Comparison of ENCODE assay signal across 18 cellular contexts in genomic region chr4:15965325-15965724, GRCh38. TPM values are rescaled to one million over a fixed set of nuclear protein-coding genes. Genes with fewer than 3 reads are reported as not detected.
DNase-seq lines count a peak whose midpoint lies in the region; TF ChIP-seq lines count a peak whose summit lies in the region.
"Had no signal": no experiment of that assay in that cellular context is flagged by ENCODE, and none has a peak within 500 bp of the region (broad histone marks: within the 10 kb centered on the region; RNA-seq: fewer than 3 reads in every experiment).

No MANE protein-coding gene starts in this region.

- H2AK5ac ChIP-seq in H9 (ENCODE audit: insufficient read length, low read length), result no peak overlapping the region
- no peak overlapping the region for H2AK5ac ChIP-seq in trophoblast cell (ENCODE audit: low read length)

- H3K9me3 ChIP-seq in H9 (ENCODE audit: control insufficient read depth, low read depth, low read length) (no peaks in the 10 kb centered on the region), trophoblast cell (ENCODE audit: insufficient read depth, low read depth, low read length) (peaks cover 2% of the 10 kb centered on the region), transverse colon (no peaks in the 10 kb centered on the region), OCI-LY7 (ENCODE audit: low read length) (no peaks in the 10 kb centered on the region)
- H3K9me3 ChIP-seq: BE2C had no signal

- peak overlapping the region; percentile 46 for H4K12ac ChIP-seq in trophoblast cell (ENCODE audit: low read depth, low read length)

- H3T11ph ChIP-seq in H9 (ENCODE audit: low read length), result no peak overlapping the region

- H3K36me3 Mint-ChIP-seq in H9 (ENCODE audit: insufficient read depth in 1 of 3, low read depth in 3 of 3) (peaks cover 19 to 33% (median 27%) of the 10 kb centered on the region in 3 experiments), immature natural killer cell (peaks cover 8 to 21% (median 12%) of the 10 kb centered on the region in 3 donors)
- H3K36me3 Mint-ChIP-seq: CD8-positive, alpha-beta T cell had no signal

- no peak overlapping the region for H2BK20ac ChIP-seq in H9 (ENCODE audit: low read depth, low read length, poor library complexity, severe bottlenecking)

- H2BK5ac ChIP-seq in H9 (ENCODE audit: insufficient read length, low read length), result no peak overlapping the region
- no peak overlapping the region for H2BK5ac ChIP-seq in trophoblast cell (ENCODE audit: low read depth, low read length, poor library complexity)

- peak overlapping the region; percentile 6 for H3K18ac ChIP-seq in H9 (ENCODE audit: insufficient read length, low read depth, low read length)
- H3K18ac ChIP-seq in trophoblast cell (ENCODE audit: low read length), result no peak overlapping the region

- H2BK12ac ChIP-seq in H9 (ENCODE audit: insufficient read length, low read depth, low read length) (no peak overlapping the region), trophoblast cell (ENCODE audit: low read length) (no peak overlapping the region)

- no peak overlapping the region for H3K9ac ChIP-seq in H9 (ENCODE audit: extremely low read depth, insufficient read length, low read length)
- H3K9ac ChIP-seq in trophoblast cell (ENCODE audit: low read length), result no peak overlapping the region

- H3K27ac ChIP-seq in H9 (ENCODE audit: insufficient read length, low read depth, low read length), result no peak overlapping the region
- no peak overlapping the region for H3K27ac ChIP-seq in trophoblast cell (ENCODE audit: low read depth, low read length)
- no peak overlapping the region for H3K27ac ChIP-seq in transverse colon
- H3K27ac ChIP-seq in OCI-LY7 (ENCODE audit: low read depth, low read length, poor library complexity, severe bottlenecking), result no peak overlapping the region
- H3K27ac ChIP-seq: A549, C4-2B had no signal

- H3K14ac ChIP-seq in H9 (ENCODE audit: insufficient read depth, low read length), result no peak overlapping the region
- no peak overlapping the region for H3K14ac ChIP-seq in trophoblast cell (ENCODE audit: low read length)

- H3K23me2 ChIP-seq in H9 (ENCODE audit: insufficient read length, low read depth, low read length, poor library complexity, severe bottlenecking), result no peaks in the 10 kb centered on the region

- H3K23ac ChIP-seq in H9 (ENCODE audit: insufficient read length, low read depth, low read length) (no peak overlapping the region), trophoblast cell (ENCODE audit: low read length) (no peak overlapping the region)

- H3K9me2 ChIP-seq in OCI-LY7 (ENCODE audit: insufficient read depth, low read length), result no peaks in the 10 kb centered on the region

- H4K5ac ChIP-seq in H9 (ENCODE audit: insufficient read length, low read depth, low read length), result no peak overlapping the region

- in situ Hi-C loops in transverse colon (cut with MboI; ENCODE audit: low pct_ligation_motif_present in 1 of 4, low pct_unique_long_range_greater_than_20kb in 1 of 4, low sequenced_read_pairs in 3 of 4), result loop anchor here in 1 of 4 donors (10.0 to 25.0 kb wide), 2 partner anchors 231 to 478 kb away; no protein-coding TSS in a partner anchor

- no peak for TF ChIP-seq EP300 in transverse colon (IDR thresholded peaks at IDR 0.05; ENCODE audit: low read depth)

- H3K56ac ChIP-seq in H9 (ENCODE audit: insufficient read length, low read depth, low read length), result no peak overlapping the region

- no peak overlapping the region for H4K91ac ChIP-seq in H9 (ENCODE audit: insufficient read length, low read depth, low read length)
- H4K91ac ChIP-seq in trophoblast cell (ENCODE audit: low read depth, low read length), result no peak overlapping the region

- H2BK120ac ChIP-seq in H9 (ENCODE audit: low read depth, low read length, poor library complexity, severe bottlenecking), result no peak overlapping the region
- H2BK120ac ChIP-seq in trophoblast cell (ENCODE audit: insufficient read depth, low read length, poor library complexity), result no peak overlapping the region

- peaks cover 3 to 4% of the 10 kb centered on the region in 2 experiments; a peak in 3 of 4 replicates for H3K4me1 Mint-ChIP-seq in H9
- H3K4me1 Mint-ChIP-seq in immature natural killer cell, result peaks cover 46 to 54% of the 10 kb centered on the region in 2 donors

- intact Hi-C loops in transverse colon (cut with DNase I; ENCODE audit: low total_unique reads) (no loop called here), OCI-LY7 (cut with micrococcal nuclease; ENCODE audit: unreplicated experiment) (no loop called here)

- peak; percentile 9 for DNase-seq in CD1c-positive myeloid dendritic cell (ENCODE audit: extremely low spot score)
- DNase-seq in H9, result no peak
- no peak for DNase-seq in immature natural killer cell
- DNase-seq in trophoblast cell, result no peak
- no peak for DNase-seq in transverse colon
- no peak for DNase-seq in OCI-LY7 (ENCODE audit: low spot score)
- DNase-seq in SHP77 (lab: John Stamatoyannopoulos, UW), result no peak
- DNase-seq: BE2C; CD8-positive, alpha-beta T cell; COR-L47; DMS153; HCEC 1CT; HFFc6 had no signal

- H3K27me3 ChIP-seq in H9 (ENCODE audit: insufficient read depth, low read length) (no peaks in the 10 kb centered on the region), trophoblast cell (ENCODE audit: insufficient read depth, low read length) (no peaks in the 10 kb centered on the region), transverse colon (no peaks in the 10 kb centered on the region)
- H3K27me3 ChIP-seq: BE2C had no signal

- CTCF ChIA-PET in OCI-LY7 (lab: Charles Lee; ENCODE audit: unreplicated experiment), result no interaction called here

- H3K27me3 Mint-ChIP-seq in H9 (ENCODE audit: low read depth) (no peaks in the 10 kb centered on the region; the same call in none of the 2 replicates), immature natural killer cell (ENCODE audit: low read depth in 3 of 3) (peaks cover 14 to 25% (median 18%) of the 10 kb centered on the region in 3 donors)

- H2AFZ ChIP-seq in H9 (ENCODE audit: low read length), result no peak overlapping the region
- no peak overlapping the region for H2AFZ ChIP-seq in trophoblast cell (ENCODE audit: insufficient read depth, low read length, poor library complexity)
- no peak overlapping the region for H2AFZ ChIP-seq in OCI-LY7 (ENCODE audit: low read length)

- H3K4me3 ChIP-seq in trophoblast cell (ENCODE audit: low read depth, low read length) (no peak overlapping the region), transverse colon (no peak overlapping the region), OCI-LY7 (ENCODE audit: low read depth, low read length, poor library complexity, severe bottlenecking) (no peak overlapping the region)
- H3K4me3 ChIP-seq: A549 had no signal

- no peak overlapping the region for H3K4ac ChIP-seq in H9 (ENCODE audit: low read depth, low read length)
- H3K4ac ChIP-seq in trophoblast cell (ENCODE audit: low read depth, low read length), result no peak overlapping the region

- POLR2A ChIA-PET in OCI-LY7 (lab: Charles Lee), result no interaction called here

- peaks cover 4 to 11% of the 10 kb centered on the region in 2 experiments; a peak in 3 of 5 replicates for H3K9me3 Mint-ChIP-seq in H9
- H3K9me3 Mint-ChIP-seq in immature natural killer cell, result no peaks in the 10 kb centered on the region
- H3K9me3 Mint-ChIP-seq: CD8-positive, alpha-beta T cell; HFFc6 had no signal

- no peak overlapping the region for H3K27ac Mint-ChIP-seq in H9
- peak overlapping the region in 4 of 6 donors; percentile 52 to 97 (median 74) for H3K27ac Mint-ChIP-seq in immature natural killer cell
- H3K27ac Mint-ChIP-seq: CD8-positive, alpha-beta T cell; HFFc6 had no signal

- H3K4me2 ChIP-seq in H9 (ENCODE audit: insufficient read depth, insufficient read length, low read length) (no peak overlapping the region), trophoblast cell (ENCODE audit: low read length) (no peak overlapping the region), OCI-LY7 (ENCODE audit: low read length) (no peak overlapping the region)
- H3K4me2 ChIP-seq: A549 had no signal

- no TSS peak for BruUV-seq in OCI-LY7 (replicated peaks; lab: Mats Ljungman, UMichigan)

- H3K79me1 ChIP-seq in H9 (ENCODE audit: insufficient read depth, low read depth, low read length, poor library complexity, severe bottlenecking), result no peaks in the 10 kb centered on the region
- no peaks in the 10 kb centered on the region for H3K79me1 ChIP-seq in trophoblast cell (ENCODE audit: low read length)

- no CpG with 5 or more reads among the region's 5 CpGs for WGBS in H9 (ENCODE audit: extremely low coverage, insufficient read length, low lambda C conversion rate)
- WGBS in trophoblast cell (ENCODE audit: extremely low coverage, insufficient coverage, insufficient read length), result no CpG with 5 or more reads among the region's 5 CpGs
- 79 to 83% methylated on average over 5 of the region's 5 CpGs for WGBS in transverse colon (ENCODE audit: low coverage in 1 of 2), 2 donors

- H3K4me1 ChIP-seq in H9 (ENCODE audit: insufficient read depth, low read length) (no peaks in the 10 kb centered on the region; the same call in 1 of the 2 replicates), trophoblast cell (ENCODE audit: control insufficient read depth in 1 of 2, insufficient read depth in 2 of 2, low read length in 2 of 2) (peaks cover 6 to 12% of the 10 kb centered on the region in 2 experiments), transverse colon (peaks cover 0 to 15% (median 7%) of the 10 kb centered on the region in 4 donors), OCI-LY7 (ENCODE audit: insufficient read depth, low read length, poor library complexity, severe bottlenecking) (no peaks in the 10 kb centered on the region)
- H3K4me1 ChIP-seq: A549, BE2C had no signal

- H3K4me3 Mint-ChIP-seq in H9 (no peak overlapping the region), immature natural killer cell (no peak overlapping the region)
- H3K4me3 Mint-ChIP-seq: CD8-positive, alpha-beta T cell; HFFc6 had no signal

- H2BK15ac ChIP-seq in H9 (ENCODE audit: low read depth, low read length), result no peak overlapping the region

- no peaks in the 10 kb centered on the region for H3K79me2 ChIP-seq in H9 (ENCODE audit: insufficient read depth, low read length)
- H3K79me2 ChIP-seq in trophoblast cell (ENCODE audit: control insufficient read depth, insufficient read depth, low read length, poor library complexity), result no peaks in the 10 kb centered on the region
- H3K79me2 ChIP-seq in OCI-LY7 (ENCODE audit: insufficient read depth, low read depth, low read length), result no peaks in the 10 kb centered on the region

- H4K8ac ChIP-seq in H9 (replicated peaks; ENCODE audit: insufficient read length, low read depth, low read length), result no peak overlapping the region
- H4K8ac ChIP-seq in trophoblast cell (ENCODE audit: low read depth, low read length), result no peak overlapping the region

- TF ChIP-seq POLR2A in transverse colon (IDR thresholded peaks at IDR 0.05), result no peak

- H4K20me1 ChIP-seq in H9 (ENCODE audit: control insufficient read depth, insufficient read depth, insufficient read length) (no peaks in the 10 kb centered on the region), OCI-LY7 (ENCODE audit: insufficient read depth, low read length) (no peaks in the 10 kb centered on the region)

- H3K36me3 ChIP-seq in trophoblast cell (ENCODE audit: control insufficient read depth in 1 of 2, insufficient read depth in 2 of 2, low read length in 2 of 2) (peaks cover 0 to 2% of the 10 kb centered on the region in 2 experiments), transverse colon (no peaks in the 10 kb centered on the region), OCI-LY7 (ENCODE audit: insufficient read depth, low read length) (no peaks in the 10 kb centered on the region)
- H3K36me3 ChIP-seq: BE2C had no signal

- TF ChIP-seq CTCF in H9 (conservative IDR thresholded peaks at IDR 0.05) (no peak), transverse colon (IDR thresholded peaks at IDR 0.05) (no peak), OCI-LY7 (conservative IDR thresholded peaks at IDR 0.05; ENCODE audit: low read length) (no peak)

RNA-seq across cellular contexts. Expression of gene FGFBP2, which starts 2.4 kb away (rescaled TPM):
- total RNA-seq in H9 (2021) (not detected in 2 replicates), transverse colon (1 to 10 TPM in 2 of 4 donors, not detected in 2; 2.2 to 5.6 TPM), OCI-LY7 (2022) (not detected in 2 replicates)
- 1,000 to 10,000 TPM; 1,171 to 1,886 (median 1,278) TPM for polyA plus RNA-seq in immature natural killer cell
- 0.64 and 0.93 TPM in 2 replicates for polyA plus RNA-seq in trophoblast cell (2013)
- total RNA-seq in OCI-LY7 (2014; rRNA removed; shearing (Covaris generic)), result not detected in 2 replicates
- total RNA-seq: H1, HepG2, HFFc6 had no signal
- polyA plus RNA-seq: A549, AG04450, HepG2 had no signal

RNA-seq across cellular contexts. Expression of gene FGFBP1, which starts 26.8 kb away (rescaled TPM):
- not detected in 2 replicates for total RNA-seq in H9 (2021)
- under 1 TPM in 1 of 3 donors, not detected in 2; 0.53 TPM for polyA plus RNA-seq in immature natural killer cell
- 0.48 and 0.79 TPM in 2 replicates for polyA plus RNA-seq in trophoblast cell (2013)
- total RNA-seq in transverse colon, result 10 to 100 TPM in 2 of 4 donors, 1 to 10 TPM in 2; 7.0 to 12.6 (median 10.1) TPM
- total RNA-seq in OCI-LY7 (2014; rRNA removed; shearing (Covaris generic)), result not detected in 2 replicates
- not detected in 2 replicates for total RNA-seq in OCI-LY7 (2022)
- total RNA-seq: CD8-positive, alpha-beta T cell; HepG2; HFFc6 had no signal
- polyA plus RNA-seq: AG04450, HepG2 had no signal

Comparison
In these comparisons a context has a peak if more than half of its experiments do, and no peak if none do; other contexts are left out.
1. H3K27ac Mint-ChIP-seq: peak in immature natural killer cell (4 of 6); none in H9 (0 of 3).